Comparison of ENCODE assay signal across 8 cellular contexts in genomic region chr6:119978274-119978889, GRCh38.
A peak's percentile ranks its signal among the peaks of the same experiment; 100 is the strongest.
DNase-seq lines count a peak whose midpoint lies in the region; ATAC-seq and TF ChIP-seq lines count a peak whose summit lies in the region.

No MANE protein-coding gene starts in this region.

- no peaks in the 10 kb centered on the region for H3K36me3 ChIP-seq in sigmoid colon

- 85 to 92% methylated on average over 2 of the region's 2 CpGs for WGBS in sigmoid colon, 2 donors

- H3K4me3 ChIP-seq in sigmoid colon: no peak overlapping the region

- TF ChIP-seq POLR2A in sigmoid colon (IDR thresholded peaks at IDR 0.05) (no peak), GM18505 (IDR thresholded peaks at IDR 0.05; ENCODE audit: borderline replicate concordance, extremely low read depth, insufficient read depth, insufficient read length) (no peak)

- TF ChIP-seq CTCF in AG09319 (IDR thresholded peaks at IDR 0.05; ENCODE audit: low read depth, low read length): peak; percentile 76
- peak in 3 of 4 experiments; percentile 23 to 51 (median 31) for TF ChIP-seq CTCF in sigmoid colon (IDR thresholded peaks at IDR 0.05)

- DNase-seq in AG09319 (ENCODE audit: extremely low read depth, low read depth) (peak; percentile 10), LHCN-M2 (ENCODE audit: low read depth) (peak; percentile 19), dedifferentiated amniotic fluid mesenchymal stem cell (ENCODE audit: extremely low spot score) (peak; percentile 44), sigmoid colon (no peak)
- DNase-seq in activated CD8-positive, alpha-beta memory T cell treated with anti-CD3 and anti-CD28 coated beads, Interleukin-2, amount 50 U/mL, for 48 hours: no peak

- H3K4me1 ChIP-seq in sigmoid colon: peaks cover 0 to 19% (median 4%) of the 10 kb centered on the region in 4 donors

- intact Hi-C loops in sigmoid colon (cut with DNase I): loop anchor here (5.0 to 10.0 kb wide), 2 partner anchors 626 to 844 kb away; no protein-coding TSS in a partner anchor

- no peak for TF ChIP-seq EP300 in sigmoid colon (IDR thresholded peaks at IDR 0.05)

- no peak overlapping the region for H3K27ac Mint-ChIP-seq in stimulated activated memory B cell treated with anti-CD40 and anti-IgM and Interleukin-4, amounts not matched to agents 10 μg/mL and 1 μg/mL and 100 μg/mL, for 72 hours

- no peaks in the 10 kb centered on the region for H3K27me3 Mint-ChIP-seq in stimulated activated memory B cell treated with anti-CD40 and anti-IgM and Interleukin-4, amounts not matched to agents 10 μg/mL and 1 μg/mL and 100 μg/mL, for 72 hours

- H3K27ac ChIP-seq in sigmoid colon: no peak overlapping the region

- peaks cover 5% of the 10 kb centered on the region for H3K4me1 Mint-ChIP-seq in stimulated activated memory B cell treated with anti-CD40 and anti-IgM and Interleukin-4, amounts not matched to agents 10 μg/mL and 1 μg/mL and 100 μg/mL, for 72 hours

- H3K27me3 ChIP-seq in sigmoid colon: no peaks in the 10 kb centered on the region

- no peaks in the 10 kb centered on the region for H3K9me3 Mint-ChIP-seq in stimulated activated memory B cell treated with anti-CD40 and anti-IgM and Interleukin-4, amounts not matched to agents 10 μg/mL and 1 μg/mL and 100 μg/mL, for 72 hours

- ATAC-seq in GM19043 (IDR thresholded peaks at IDR 0.05; ENCODE audit: low read depth, unreplicated experiment) (peak; percentile 49), GM18505 (IDR thresholded peaks at IDR 0.05; ENCODE audit: unreplicated experiment) (no peak)
- ATAC-seq in stimulated activated memory B cell treated with anti-CD40 and anti-IgM and Interleukin-4, amounts not matched to agents 10 μg/mL and 1 μg/mL and 100 μg/mL, for 72 hours: no peak

- no peak overlapping the region for H3K4me3 Mint-ChIP-seq in stimulated activated memory B cell treated with anti-CD40 and anti-IgM and Interleukin-4, amounts not matched to agents 10 μg/mL and 1 μg/mL and 100 μg/mL, for 72 hours

- no peaks in the 10 kb centered on the region for H3K36me3 Mint-ChIP-seq in stimulated activated memory B cell treated with anti-CD40 and anti-IgM and Interleukin-4, amounts not matched to agents 10 μg/mL and 1 μg/mL and 100 μg/mL, for 72 hours

- no peaks in the 10 kb centered on the region for H3K9me3 ChIP-seq in sigmoid colon

Comparison
In these comparisons a context has a peak if more than half of its experiments do, and no peak if none do; other contexts are left out.
1. DNase-seq: peak in AG09319 (single experiment), LHCN-M2 (single experiment) and dedifferentiated amniotic fluid mesenchymal stem cell (single experiment); none in sigmoid colon (single experiment) and activated CD8-positive, alpha-beta memory T cell treated with anti-CD3 and anti-CD28 coated beads, Interleukin-2, amount 50 U/mL, for 48 hours (single experiment).